In genomic region chr15:85840802-85841152, GRCh38 we compare ENCODE assay signal across 12 cellular contexts. TPM values are rescaled to one million over a fixed set of nuclear protein-coding genes. Genes with fewer than 3 reads are reported as not detected.
DNase-seq lines count a peak whose midpoint lies in the region; ATAC-seq, FAIRE-seq and TF ChIP-seq lines count a peak whose summit lies in the region.
"Had no signal": no experiment of that assay in that cellular context is flagged by ENCODE, and none has a peak within 500 bp of the region (broad histone marks: within the 10 kb centered on the region; RNA-seq: fewer than 3 reads in every experiment).

No MANE protein-coding gene starts in this region.

- TF ChIP-seq POLR2A in H1 (IDR thresholded peaks at IDR 0.05; ENCODE audit: control extremely low read depth in 1 of 2, low read depth in 2 of 2, low read length in 2 of 2) = no peak

- intact Hi-C loops in Caco-2 (cut with micrococcal nuclease; ENCODE audit: unreplicated experiment) = loop anchor here (1.0 kb wide), 3 partner anchors 40 to 110 kb away; no protein-coding TSS in a partner anchor
- intact Hi-C loops in OCI-LY7 (cut with micrococcal nuclease; ENCODE audit: unreplicated experiment) = loop anchor here (1.0 to 5.0 kb wide), 5 partner anchors 48 to 544 kb away; partner anchors contain the start of gene KLHL25
- intact Hi-C loops in psoas muscle (cut with DNase I) = loop anchor here (2.0 kb wide), 1 partner anchor 110 kb away; no protein-coding TSS in a partner anchor
- intact Hi-C loops in CD4-positive, alpha-beta memory T cell (cut with micrococcal nuclease) = loop anchor here (1.0 to 10.0 kb wide), 6 partner anchors 48 to 546 kb away; partner anchors contain the start of gene KLHL25

- H4K8ac ChIP-seq in H1 (ENCODE audit: extremely low read depth, insufficient read depth, low read length) = no peak overlapping the region

- no peaks in the 10 kb centered on the region for H3K9me3 ChIP-seq in Caco-2
- H3K9me3 ChIP-seq in OCI-LY7 (ENCODE audit: low read length) = no peaks in the 10 kb centered on the region
- H3K9me3 ChIP-seq in H1 (ENCODE audit: insufficient read depth in 2 of 2, low read depth in 1 of 2, low read length in 1 of 2) = no peaks in the 10 kb centered on the region
- H3K9me3 ChIP-seq in psoas muscle = no peaks in the 10 kb centered on the region
- H3K9me3 ChIP-seq in CD4-positive, alpha-beta memory T cell (ENCODE audit: control insufficient read depth in 1 of 2, low read length in 2 of 2) = no peaks in the 10 kb centered on the region
- H3K9me3 ChIP-seq: tibial artery had no signal

- POLR2A ChIA-PET in Caco-2 (lab: Charles Lee) = interaction anchor here (0.6 kb wide), 1 partner anchor 412 kb away, joined by 3 read pairs; no protein-coding TSS in a partner anchor
- POLR2A ChIA-PET in OCI-LY7 (lab: Charles Lee) = interaction anchor here (0.5 to 0.7 kb wide), 2 partner anchors 515 to 772 kb away, joined by 3 to 4 read pairs; no protein-coding TSS in a partner anchor
- POLR2A ChIA-PET in H1 (lab: Charles Lee; ENCODE audit: partially characterized antibody) = no interaction called here
- POLR2A ChIA-PET in CD4-positive, alpha-beta memory T cell (lab: Charles Lee; ENCODE audit: partially characterized antibody) = interaction anchor here (1.3 to 2.0 kb wide), 2 partner anchors 111 to 113 kb away, joined by 3 to 4 read pairs; no protein-coding TSS in a partner anchor

- H2BK120ac ChIP-seq in H1 (replicated peaks; ENCODE audit: low read depth, low read length) = no peak overlapping the region

- H4K20me1 ChIP-seq in OCI-LY7 (ENCODE audit: insufficient read depth, low read length) = no peaks in the 10 kb centered on the region
- H4K20me1 ChIP-seq in H1 (replicated peaks in 1 of 2; ENCODE audit: control insufficient read depth in 1 of 2, insufficient read depth in 2 of 2, low read length in 2 of 2) = no peaks in the 10 kb centered on the region

- H3K14ac ChIP-seq in H1 (ENCODE audit: insufficient read length) = no peak overlapping the region

- H4K5ac ChIP-seq in H1 (ENCODE audit: insufficient read length, low read depth, low read length) = no peak overlapping the region

- H3K27me3 ChIP-seq in Caco-2 (replicated peaks; ENCODE audit: control insufficient read depth, insufficient read depth, low read length) = no peaks in the 10 kb centered on the region
- peaks cover 0 to 8% (median 3%) of the 10 kb centered on the region in 4 experiments; a peak in 3 of 7 replicates for H3K27me3 ChIP-seq in H1 (replicated peaks in 1 of 4; ENCODE audit: control insufficient read depth in 3 of 4, extremely low read depth in 1 of 4, insufficient read depth in 3 of 4, low read length in 3 of 4)
- no peaks in the 10 kb centered on the region for H3K27me3 ChIP-seq in psoas muscle (ENCODE audit: insufficient read depth in 3 of 3, low read length in 2 of 3)
- H3K27me3 ChIP-seq in CD4-positive, alpha-beta memory T cell (ENCODE audit: insufficient read depth, low read length) = no peaks in the 10 kb centered on the region

- 7% methylated on average over 8 of the region's 8 CpGs; no CpG with 5 or more reads in 1 of the 2 experiments for WGBS in H1 (ENCODE audit: extremely low coverage in 1 of 2, insufficient coverage in 1 of 2, insufficient read length in 1 of 2, insufficient replicate concordance in 2 of 2, low coverage in 1 of 2, low lambda C conversion rate in 2 of 2, missing lambda C conversion rate in 1 of 2), 2 experiments
- 0 to 1% (median 0%) methylated on average over 8 of the region's 8 CpGs for WGBS in psoas muscle, 3 donors

- no peak overlapping the region for H3K23ac ChIP-seq in H1 (ENCODE audit: insufficient read length)

- H3K9me2 ChIP-seq in OCI-LY7 (ENCODE audit: insufficient read depth, low read length) = no peaks in the 10 kb centered on the region

- H3K36me3 ChIP-seq in Caco-2 (ENCODE audit: control insufficient read depth, insufficient read depth, low read length) (no peaks in the 10 kb centered on the region), OCI-LY7 (ENCODE audit: insufficient read depth, low read length) (no peaks in the 10 kb centered on the region), H1 (ENCODE audit: control insufficient read depth in 2 of 4, insufficient read depth in 4 of 4, low read length in 3 of 4) (no peaks in the 10 kb centered on the region; a peak in 1 of 8 replicates), psoas muscle (ENCODE audit: insufficient read depth in 1 of 2, low read depth in 1 of 2) (no peaks in the 10 kb centered on the region)
- H3K36me3 ChIP-seq in CD4-positive, alpha-beta memory T cell (ENCODE audit: insufficient read depth, low read length) = no peaks in the 10 kb centered on the region
- H3K36me3 ChIP-seq: tibial artery had no signal

- H3K36me3 Mint-ChIP-seq in Caco-2 (ENCODE audit: insufficient read depth, unreplicated experiment) = no peaks in the 10 kb centered on the region
- H3K36me3 Mint-ChIP-seq in CD4-positive, alpha-beta memory T cell = no peaks in the 10 kb centered on the region
- H3K36me3 Mint-ChIP-seq: T-cell had no signal

- no peak overlapping the region for H2BK15ac ChIP-seq in H1 (ENCODE audit: low read length)

- TF ChIP-seq CTCF in Caco-2 (IDR thresholded peaks at IDR 0.05; ENCODE audit: insufficient read depth in 1 of 2, low read depth in 1 of 2, low read length in 1 of 2, severe bottlenecking in 1 of 2, unreplicated experiment in 1 of 2) (no peak), OCI-LY7 (conservative IDR thresholded peaks at IDR 0.05; ENCODE audit: low read length) (peak; percentile 36; the same call in 1 of the 2 replicates), H1 (IDR thresholded peaks at IDR 0.05; ENCODE audit: control extremely low read depth in 1 of 3, insufficient read depth in 1 of 3, low read depth in 1 of 3, low read length in 3 of 3) (no peak), psoas muscle (IDR thresholded peaks at IDR 0.05) (no peak)

- ATAC-seq in psoas muscle = no peak
- ATAC-seq in GM21619 (IDR thresholded peaks at IDR 0.05; ENCODE audit: unreplicated experiment) = no peak
- no peak for ATAC-seq in HG03442 (IDR thresholded peaks at IDR 0.05; ENCODE audit: unreplicated experiment)

- BruUV-seq in Caco-2 (replicated peaks; lab: Mats Ljungman, UMichigan) (no TSS peak), OCI-LY7 (replicated peaks; lab: Mats Ljungman, UMichigan) (no TSS peak)

- H2AFZ ChIP-seq in OCI-LY7 (ENCODE audit: low read length) (peak overlapping the region; percentile 67; the same call in 1 of the 2 replicates), H1 (ENCODE audit: low read length) (no peak overlapping the region)

- H2AK5ac ChIP-seq in H1 (ENCODE audit: low read depth, low read length) = no peak overlapping the region

- CTCF ChIA-PET in Caco-2 (lab: Charles Lee) (interaction anchor here (0.6 to 1.6 kb wide), 9 partner anchors 9 to 111 kb away, joined by 3 to 21 read pairs (median 4); no protein-coding TSS in a partner anchor), OCI-LY7 (lab: Charles Lee; ENCODE audit: unreplicated experiment) (no interaction called here), H1 (lab: Charles Lee; ENCODE audit: partially characterized antibody) (interaction anchor here (0.7 to 3.3 kb wide), 25 partner anchors 8 to 1060 kb away, joined by 3 to 25 read pairs (median 5); no protein-coding TSS in a partner anchor)
- CTCF ChIA-PET in CD4-positive, alpha-beta memory T cell (lab: Charles Lee; ENCODE audit: partially characterized antibody) = interaction anchor here (0.5 to 6.9 kb wide), 26 partner anchors 11 to 544 kb away, joined by 3 to 152 read pairs (median 6); no protein-coding TSS in a partner anchor

- H3K9ac ChIP-seq in H1 (replicated peaks in 1 of 4; ENCODE audit: extremely low read depth in 1 of 4, low read depth in 3 of 4, low read length in 3 of 4) = no peak overlapping the region

- no peak overlapping the region for H3K27ac Mint-ChIP-seq in Caco-2 (ENCODE audit: unreplicated experiment)
- H3K27ac Mint-ChIP-seq in CD4-positive, alpha-beta memory T cell = no peak overlapping the region
- H3K27ac Mint-ChIP-seq: T-cell had no signal

- H3K4me3 ChIP-seq in Caco-2 (ENCODE audit: low read depth, low read length) = no peak overlapping the region
- no peak overlapping the region for H3K4me3 ChIP-seq in OCI-LY7 (ENCODE audit: low read depth, low read length, poor library complexity, severe bottlenecking)
- no peak overlapping the region for H3K4me3 ChIP-seq in H1 (ENCODE audit: extremely low read depth in 1 of 4, insufficient read depth in 2 of 4, low read depth in 3 of 4, low read length in 4 of 4)
- H3K4me3 ChIP-seq in psoas muscle = peak overlapping the region; percentile 50
- H3K4me3 ChIP-seq in CD4-positive, alpha-beta memory T cell (ENCODE audit: low read length in 2 of 2) = no peak overlapping the region

- H3K18ac ChIP-seq in H1 (ENCODE audit: extremely low read depth, low read length) = no peak overlapping the region

- no peaks in the 10 kb centered on the region for H3K79me1 ChIP-seq in H1 (ENCODE audit: low read depth, low read length)

- H2BK20ac ChIP-seq in H1 (ENCODE audit: low read length) = no peak overlapping the region

- TF ChIP-seq EP300 in H1 (IDR thresholded peaks at IDR 0.05; ENCODE audit: borderline replicate concordance in 1 of 2, low read depth in 2 of 2, low read length in 2 of 2) = no peak

- peaks cover 30% of the 10 kb centered on the region for H3K4me1 ChIP-seq in Caco-2
- H3K4me1 ChIP-seq in OCI-LY7 (ENCODE audit: insufficient read depth, low read length, poor library complexity, severe bottlenecking) = peaks cover 9% of the 10 kb centered on the region
- peaks cover 0 to 4% (median 1%) of the 10 kb centered on the region in 4 experiments; a peak in 2 of 7 replicates for H3K4me1 ChIP-seq in H1 (replicated peaks in 1 of 4; ENCODE audit: control insufficient read depth in 3 of 4, insufficient read depth in 4 of 4, low read length in 3 of 4)
- peaks cover 2% of the 10 kb centered on the region for H3K4me1 ChIP-seq in psoas muscle
- peaks cover 10% of the 10 kb centered on the region for H3K4me1 ChIP-seq in CD4-positive, alpha-beta memory T cell (ENCODE audit: insufficient read depth, low read length)

- H4K91ac ChIP-seq in H1 (replicated peaks; ENCODE audit: insufficient read length, low read length) = no peak overlapping the region

- H3K9me3 Mint-ChIP-seq in Caco-2 (ENCODE audit: unreplicated experiment) = no peaks in the 10 kb centered on the region
- H3K9me3 Mint-ChIP-seq in CD4-positive, alpha-beta memory T cell = no peaks in the 10 kb centered on the region
- H3K9me3 Mint-ChIP-seq: nephron, T-cell had no signal

- H3K4ac ChIP-seq in H1 (replicated peaks; ENCODE audit: insufficient read length, low read depth, low read length) = no peak overlapping the region

- H3K4me1 Mint-ChIP-seq in Caco-2 (ENCODE audit: low read depth, unreplicated experiment) = peaks cover 34% of the 10 kb centered on the region
- peaks cover 0 to 6% (median 3%) of the 10 kb centered on the region in 4 donors for H3K4me1 Mint-ChIP-seq in CD4-positive, alpha-beta memory T cell
- H3K4me1 Mint-ChIP-seq: nephron had no signal

- H3K4me2 ChIP-seq in OCI-LY7 (ENCODE audit: low read length) (peak overlapping the region; percentile 57), H1 (ENCODE audit: insufficient read depth in 1 of 2, low read depth in 2 of 2, low read length in 2 of 2) (0 out of 4 replicates have a peak overlapping the region, but pooled peaks of 1 of the 2 experiments have one; percentile 39)

- peak overlapping the region; percentile 67 for H3K4me3 Mint-ChIP-seq in Caco-2 (ENCODE audit: unreplicated experiment)
- H3K4me3 Mint-ChIP-seq in CD4-positive, alpha-beta memory T cell = peak overlapping the region in 2 of 8 donors; percentile 67 to 84

- FAIRE-seq in H1 (lab: Jason Lieb, UNC) = no peak
- FAIRE-seq: colon had no signal

- H3K27ac ChIP-seq in OCI-LY7 (ENCODE audit: low read depth, low read length, poor library complexity, severe bottlenecking) = no peak overlapping the region
- no peak overlapping the region for H3K27ac ChIP-seq in H1 (ENCODE audit: low read depth, low read length)
- H3K27ac ChIP-seq in psoas muscle = no peak overlapping the region
- H3K27ac ChIP-seq in CD4-positive, alpha-beta memory T cell (ENCODE audit: low read depth, low read length) = no peak overlapping the region
- H3K27ac ChIP-seq: tibial artery had no signal

- TF ChIP-seq RAD21 in H1 (IDR thresholded peaks at IDR 0.05 in 1 of 2, conservative IDR thresholded peaks at IDR 0.05 in 1 of 2; ENCODE audit: low read depth in 2 of 2, low read length in 2 of 2) = no peak

- H2BK12ac ChIP-seq in H1 (ENCODE audit: low read depth, low read length) = no peak overlapping the region

- no peaks in the 10 kb centered on the region for H3K79me2 ChIP-seq in OCI-LY7 (ENCODE audit: insufficient read depth, low read depth, low read length)
- H3K79me2 ChIP-seq in H1 (ENCODE audit: control insufficient read depth in 1 of 2, insufficient read depth in 2 of 2, low read length in 2 of 2) = no peaks in the 10 kb centered on the region

- peaks cover 3% of the 10 kb centered on the region for H3K27me3 Mint-ChIP-seq in Caco-2 (ENCODE audit: insufficient read depth, unreplicated experiment)
- peaks cover 6 to 9% of the 10 kb centered on the region in 2 donors for H3K27me3 Mint-ChIP-seq in CD4-positive, alpha-beta memory T cell

- DNase-seq in Caco-2 (no peak), OCI-LY7 (ENCODE audit: low spot score) (no peak), H1 (ENCODE audit: low read depth in 1 of 2, low spot score in 2 of 2) (no peak), psoas muscle (no peak)
- no peak for DNase-seq in CD4-positive, alpha-beta memory T cell
- no peak for DNase-seq in activated CD4-positive, CD25-positive, alpha-beta regulatory T cell (lab: John Stamatoyannopoulos, UW)

- H2BK5ac ChIP-seq in H1 (ENCODE audit: low read depth, low read length) = no peak overlapping the region

- 0 out of 2 replicates have a peak, but pooled peaks cover 2% of the 10 kb centered on the region for H3K23me2 ChIP-seq in H1 (ENCODE audit: low read depth, low read length)

- no peak overlapping the region for H3K56ac ChIP-seq in H1 (replicated peaks; ENCODE audit: insufficient read length, low read depth, low read length)

RNA-seq across cellular contexts. Expression of gene KLHL25, which starts 46.1 kb away (rescaled TPM):
- total RNA-seq in Caco-2 (2022) = 15.4 and 16.0 TPM in 2 replicates
- total RNA-seq in OCI-LY7 (2014; rRNA removed; shearing (Covaris generic)) = 4.5 and 7.7 TPM in 2 replicates
- 5.1 and 5.5 TPM in 2 replicates for total RNA-seq in OCI-LY7 (2022)
- 16.5 and 17.1 TPM in 2 replicates for total RNA-seq in H1 (2021; fragmentation: NEBNext Ultra II Directional; extraction: Animal tissue kit (Norgen Biotek cat#: 25700))
- polyA plus RNA-seq in H1 (2011; rRNA removed) = 22.0 and 28.6 TPM in 2 replicates
- 19.5 TPM for polyA plus RNA-seq in H1 (2011; cell fraction: cytosol; rRNA removed)
- 35.3 TPM for polyA plus RNA-seq in H1 (2011; cell fraction: nucleus; rRNA removed)
- polyA plus RNA-seq in H1 (2012, experiment 1 of 2) = 10.2 to 16.3 TPM (median 14.4 TPM) in 4 replicates
- 13.3 TPM for polyA plus RNA-seq in H1 (2012, experiment 2 of 2)
- 7.5 TPM for polyA plus RNA-seq in H1 (2013, experiment 1 of 2)
- polyA plus RNA-seq in H1 (2013, experiment 2 of 2) = 6.3 TPM
- 17.1 and 19.3 TPM in 2 replicates for polyA minus RNA-seq in H1 (2011; rRNA and poly(A)+ RNA removed)
- polyA minus RNA-seq in H1 (2011; cell fraction: cytosol; rRNA and poly(A)+ RNA removed) = 14.2 TPM
- polyA minus RNA-seq in H1 (2011; cell fraction: nucleus; rRNA and poly(A)+ RNA removed) = 28.4 TPM
- total RNA-seq in psoas muscle = 10 to 100 TPM in 2 of 4 donors, 1 to 10 TPM in 2; 5.5 to 15.7 (median 10.6) TPM
- 10 to 100 TPM in 1 of 3 donors, 1 to 10 TPM in 2; 3.8 to 12.1 (median 6.8) TPM for polyA plus RNA-seq in psoas muscle
- 10 to 100 TPM; 10.3 to 11.4 TPM for total RNA-seq in CD4-positive, alpha-beta memory T cell
- polyA plus RNA-seq in CD4-positive, alpha-beta memory T cell = 1 to 10 TPM; 1.6 to 3.1 TPM
